25 cellular contexts compared by ENCODE assay signal in genomic region chr22:30021338-30021737, GRCh38. TPM values are rescaled to one million over a fixed set of nuclear protein-coding genes. Genes with fewer than 3 reads are reported as not detected.
A peak's percentile ranks its signal among the peaks of the same experiment; 100 is the strongest.
DNase-seq lines count a peak whose midpoint lies in the region; ATAC-seq and TF ChIP-seq lines count a peak whose summit lies in the region.
"Had no signal": no experiment of that assay in that cellular context is flagged by ENCODE, and none has a peak within 500 bp of the region (broad histone marks: within the 10 kb centered on the region; RNA-seq: fewer than 3 reads in every experiment).

No MANE protein-coding gene starts in this region.

- peaks cover 33% of the 10 kb centered on the region for H3K36me3 Mint-ChIP-seq in activated CD8-positive, alpha-beta T cell treated with anti-CD3 and anti-CD28 coated beads for 36 hours (ENCODE audit: low read depth)

- no peaks in the 10 kb centered on the region for H3K27me3 Mint-ChIP-seq in activated CD8-positive, alpha-beta T cell treated with anti-CD3 and anti-CD28 coated beads for 36 hours
- H3K27me3 Mint-ChIP-seq: CD8-positive, alpha-beta memory T cell had no signal

- no peak for TF ChIP-seq CTCF in C4-2B (conservative IDR thresholded peaks at IDR 0.05)
- no peak for TF ChIP-seq CTCF in activated CD8-positive, alpha-beta T cell treated with anti-CD3 and anti-CD28 coated beads for 36 hours (IDR thresholded peaks at IDR 0.05)
- no peak for TF ChIP-seq CTCF in osteoblast (IDR thresholded peaks at IDR 0.05; ENCODE audit: extremely low read depth, low read depth, low read length)
- no peak for TF ChIP-seq CTCF in left ventricle myocardium inferior (IDR thresholded peaks at IDR 0.05; ENCODE audit: borderline replicate concordance)
- TF ChIP-seq CTCF in foreskin fibroblast (IDR thresholded peaks at IDR 0.05; ENCODE audit: low read depth, low read length), result no peak

- H3K27ac ChIP-seq in C4-2B, result peak overlapping the region; percentile 2; the same call in 1 of the 2 replicates
- H3K27ac ChIP-seq in cingulate gyrus (ENCODE audit: low read depth, low read length), result peak overlapping the region; percentile 67
- H3K27ac ChIP-seq in osteoblast (ENCODE audit: low read depth, low read length), result no peak overlapping the region
- H3K27ac ChIP-seq in left ventricle myocardium inferior (replicated peaks), result no peak overlapping the region
- H3K27ac ChIP-seq: PC-9, SK-N-MC had no signal

- peaks cover 22% of the 10 kb centered on the region for H3K4me1 ChIP-seq in osteoblast (ENCODE audit: insufficient read depth, low read length)
- peaks cover 26% of the 10 kb centered on the region for H3K4me1 ChIP-seq in left ventricle myocardium inferior

- H3K4me3 Mint-ChIP-seq in activated CD8-positive, alpha-beta T cell treated with anti-CD3 and anti-CD28 coated beads for 36 hours, result no peak overlapping the region
- H3K4me3 Mint-ChIP-seq: CD8-positive, alpha-beta memory T cell had no signal

- intact Hi-C loops in activated CD8-positive, alpha-beta T cell treated with anti-CD3 and anti-CD28 coated beads for 36 hours (cut with micrococcal nuclease), result no loop called here
- intact Hi-C loops in left ventricle myocardium inferior (cut with micrococcal nuclease), result no loop called here

- H3K79me2 ChIP-seq in osteoblast (ENCODE audit: insufficient read depth, low read length), result no peaks in the 10 kb centered on the region

- CTCF ChIA-PET in activated CD8-positive, alpha-beta T cell treated with anti-CD3 and anti-CD28 coated beads for 36 hours (lab: Charles Lee), result interaction anchor here (1.5 to 2.2 kb wide), 2 partner anchors 16 to 67 kb away, joined by 7 to 8 read pairs; no protein-coding TSS in a partner anchor

- no peak for ATAC-seq in activated CD8-positive, alpha-beta T cell treated with anti-CD3 and anti-CD28 coated beads for 36 hours
- ATAC-seq in GM18909 (IDR thresholded peaks at IDR 0.05; ENCODE audit: poor library complexity, unreplicated experiment) (no peak), HG02623 (IDR thresholded peaks at IDR 0.05; ENCODE audit: unreplicated experiment) (no peak)

- H3K27me3 ChIP-seq in osteoblast (ENCODE audit: insufficient read depth, low read length), result no peaks in the 10 kb centered on the region
- H3K27me3 ChIP-seq in left ventricle myocardium inferior (ENCODE audit: low read depth), result no peaks in the 10 kb centered on the region
- H3K27me3 ChIP-seq: BE2C had no signal

- no peak overlapping the region for H2AFZ ChIP-seq in osteoblast (ENCODE audit: low read length)
- H2AFZ ChIP-seq: PC-9 had no signal

- H3K9me3 Mint-ChIP-seq in activated CD8-positive, alpha-beta T cell treated with anti-CD3 and anti-CD28 coated beads for 36 hours, result no peaks in the 10 kb centered on the region
- H3K9me3 Mint-ChIP-seq: CD8-positive, alpha-beta memory T cell had no signal

- peaks cover 8% of the 10 kb centered on the region for H4K20me1 ChIP-seq in osteoblast (ENCODE audit: insufficient read depth, low read length)

- H3K4me2 ChIP-seq in osteoblast (ENCODE audit: insufficient read depth, low read length), result no peak overlapping the region
- H3K4me2 ChIP-seq: PC-9 had no signal

- DNase-seq in activated CD8-positive, alpha-beta T cell treated with anti-CD3 and anti-CD28 coated beads for 36 hours, result no peak
- DNase-seq in osteoblast (ENCODE audit: insufficient read length, low spot score, missing footprints) (peak; percentile 45), left ventricle myocardium inferior (no peak), foreskin fibroblast (no peak)
- DNase-seq: BE2C; Calu3; CD8-positive, alpha-beta memory T cell; DMS153; GDM1; KBM-7; NCI-H1436 treated with DMSO at 0.1 percent for 48 hours; NCI-H2029; NCI-H2227 treated with DMSO at 0.1 percent for 48 hours; NCI-H510A; NCI-H748 treated with DMSO at 0.1 percent for 48 hours; PC-9; RPMI8226 had no signal

- H3K36me3 ChIP-seq in osteoblast (ENCODE audit: insufficient read depth, low read length) (peaks cover 60% of the 10 kb centered on the region), left ventricle myocardium inferior (peaks cover 94% of the 10 kb centered on the region)

- POLR2A ChIA-PET in activated CD8-positive, alpha-beta T cell treated with anti-CD3 and anti-CD28 coated beads for 36 hours (lab: Charles Lee), result no interaction called here

- no peak overlapping the region for H3K4me3 ChIP-seq in osteoblast (ENCODE audit: insufficient read depth, low read length)
- H3K4me3 ChIP-seq in left ventricle myocardium inferior, result no peak overlapping the region
- no peak overlapping the region for H3K4me3 ChIP-seq in foreskin fibroblast (ENCODE audit: low read depth in 1 of 2, low read length in 2 of 2)
- H3K4me3 ChIP-seq: PC-9, SK-N-MC had no signal

- peak overlapping the region; percentile 35 for H3K27ac Mint-ChIP-seq in activated CD8-positive, alpha-beta T cell treated with anti-CD3 and anti-CD28 coated beads for 36 hours

- peaks cover 12% of the 10 kb centered on the region for H3K4me1 Mint-ChIP-seq in activated CD8-positive, alpha-beta T cell treated with anti-CD3 and anti-CD28 coated beads for 36 hours (ENCODE audit: low read depth)
- H3K4me1 Mint-ChIP-seq: CD8-positive, alpha-beta memory T cell had no signal

- H3K9me3 ChIP-seq in osteoblast (ENCODE audit: low read depth, low read length), result no peaks in the 10 kb centered on the region
- no peaks in the 10 kb centered on the region for H3K9me3 ChIP-seq in left ventricle myocardium inferior (replicated peaks)
- H3K9me3 ChIP-seq: BE2C had no signal

RNA-seq across cellular contexts. Expression of gene HORMAD2, which starts 58.9 kb away (rescaled TPM):
- not detected for total RNA-seq in activated CD8-positive, alpha-beta T cell treated with anti-CD3 and anti-CD28 coated beads for 36 hours
- under 0.01 TPM in 2 replicates for total RNA-seq in osteoblast
- total RNA-seq in left ventricle myocardium inferior, result not detected
- total RNA-seq: A673; Calu3; CD8-positive, alpha-beta memory T cell; Daoy; HT1080; PC-9 had no signal

Comparison
In these comparisons a context has a peak if more than half of its experiments do, and no peak if none do; other contexts are left out.
1. H3K27ac ChIP-seq: peak in C4-2B (single experiment) and cingulate gyrus (single experiment); none in osteoblast (single experiment) and left ventricle myocardium inferior (single experiment).